ENCODE assay signal across 8 cellular contexts in genomic region chr17:75288359-75288758, GRCh38. TPM values are rescaled to one million over a fixed set of nuclear protein-coding genes. Genes with fewer than 3 reads are reported as not detected.
DNase-seq lines count a peak whose midpoint lies in the region; ATAC-seq and TF ChIP-seq lines count a peak whose summit lies in the region.

No MANE protein-coding gene starts in this region.

- CTCF ChIA-PET in activated naive CD4-positive, alpha-beta T cell treated with anti-CD3 and anti-CD28 coated beads for 36 hours (lab: Charles Lee) = interaction anchor here (0.6 to 2.5 kb wide), 7 partner anchors 10 to 459 kb away, joined by 3 to 29 read pairs (median 5); partner anchors contain the start of gene MIF4GD

- no peaks in the 10 kb centered on the region for H3K9me3 Mint-ChIP-seq in activated naive CD4-positive, alpha-beta T cell treated with anti-CD3 and anti-CD28 coated beads for 36 hours

- WGBS in adrenal gland, 4 donors = 21 to 30% (median 24%) methylated on average over 2 of the region's 2 CpGs
- WGBS in right lobe of liver (ENCODE audit: insufficient coverage, low coverage, low lambda C conversion rate, missing lambda C conversion rate) = 15% methylated on average over 2 of the region's 2 CpGs

- peak overlapping the region in 2 of 4 donors; percentile 49 to 82 for H3K4me3 ChIP-seq in adrenal gland
- H3K4me3 ChIP-seq in right lobe of liver = peak overlapping the region; percentile 74 to 86 (median 84)
- peak overlapping the region; percentile 69 to 73 for H3K4me3 ChIP-seq in tibial artery

- TF ChIP-seq POLR2A in adrenal gland (IDR thresholded peaks at IDR 0.05) (no peak), right lobe of liver (IDR thresholded peaks at IDR 0.05) (no peak)

- no peak for TF ChIP-seq CTCF in adrenal gland (IDR thresholded peaks at IDR 0.05)
- TF ChIP-seq CTCF in right lobe of liver (IDR thresholded peaks at IDR 0.05) = no peak
- TF ChIP-seq CTCF in tibial artery (IDR thresholded peaks at IDR 0.05) = no peak

- H3K4me3 Mint-ChIP-seq in activated naive CD4-positive, alpha-beta T cell treated with anti-CD3 and anti-CD28 coated beads for 36 hours = peak overlapping the region; percentile 99

- H3K27ac ChIP-seq in adrenal gland (peak overlapping the region in 4 of 5 donors; percentile 86 to 99 (median 94)), right lobe of liver (peak overlapping the region in 1 of 3 donors; percentile 86), tibial artery (peak overlapping the region; percentile 86 to 87)

- H3K27me3 Mint-ChIP-seq in activated naive CD4-positive, alpha-beta T cell treated with anti-CD3 and anti-CD28 coated beads for 36 hours (ENCODE audit: low read depth) = no peaks in the 10 kb centered on the region

- peaks cover 9 to 30% of the 10 kb centered on the region in 2 donors for H3K4me1 ChIP-seq in adrenal gland (replicated peaks in 1 of 2)
- no peaks in the 10 kb centered on the region for H3K4me1 ChIP-seq in right lobe of liver
- H3K4me1 ChIP-seq in tibial artery = peaks cover 0 to 10% (median 4%) of the 10 kb centered on the region in 4 donors

- peaks cover 23% of the 10 kb centered on the region for H3K36me3 Mint-ChIP-seq in activated naive CD4-positive, alpha-beta T cell treated with anti-CD3 and anti-CD28 coated beads for 36 hours (ENCODE audit: low read depth)

- ATAC-seq in right lobe of liver (no peak), esophagus mucosa (no peak)

- H3K27me3 ChIP-seq in adrenal gland (no peaks in the 10 kb centered on the region), right lobe of liver (no peaks in the 10 kb centered on the region), tibial artery (no peaks in the 10 kb centered on the region)

- intact Hi-C loops in activated naive CD4-positive, alpha-beta T cell treated with anti-CD3 and anti-CD28 coated beads for 36 hours (cut with micrococcal nuclease) = loop anchor here (2.0 to 5.0 kb wide), 4 partner anchors 78 to 299 kb away; partner anchors contain the start of genes LLGL2, MYO15B and TSEN54
- intact Hi-C loops in adrenal gland (cut with DNase I) = no loop called here
- intact Hi-C loops in right lobe of liver (cut with DNase I) = no loop called here
- intact Hi-C loops in tibial artery (cut with DNase I; ENCODE audit: low total_unique reads) = no loop called here

- peaks cover 25% of the 10 kb centered on the region for H3K4me1 Mint-ChIP-seq in activated naive CD4-positive, alpha-beta T cell treated with anti-CD3 and anti-CD28 coated beads for 36 hours (ENCODE audit: low read depth)

- DNase-seq in activated naive CD4-positive, alpha-beta T cell treated with anti-CD3 and anti-CD28 coated beads for 36 hours = no peak
- no peak for DNase-seq in activated naive CD4-positive, alpha-beta T cell treated with anti-CD3 and anti-CD28 coated beads, Interleukin-2, amount 50 U/mL, for 16 hours
- DNase-seq in adrenal gland (no peak), right lobe of liver (no peak), tibial artery (no peak), retina (no peak), dermis blood vessel endothelial cell (no peak)

- peak overlapping the region; percentile 80 for H3K27ac Mint-ChIP-seq in activated naive CD4-positive, alpha-beta T cell treated with anti-CD3 and anti-CD28 coated beads for 36 hours

- no peaks in the 10 kb centered on the region for H3K9me3 ChIP-seq in adrenal gland (replicated peaks in 1 of 3)
- H3K9me3 ChIP-seq in right lobe of liver = no peaks in the 10 kb centered on the region
- no peaks in the 10 kb centered on the region for H3K9me3 ChIP-seq in tibial artery

- H3K36me3 ChIP-seq in adrenal gland (replicated peaks in 1 of 2) (peaks cover 0 to 12% of the 10 kb centered on the region in 2 donors), right lobe of liver (no peaks in the 10 kb centered on the region), tibial artery (peaks cover 0 to 19% (median 12%) of the 10 kb centered on the region in 3 donors)

RNA-seq across cellular contexts. Expression of gene SLC25A19, which starts 0.9 kb away (rescaled TPM):
- total RNA-seq in activated naive CD4-positive, alpha-beta T cell treated with anti-CD3 and anti-CD28 coated beads for 36 hours = 10 to 100 TPM; 47.5 to 48.4 TPM
- total RNA-seq in adrenal gland (10 to 100 TPM; 15.8 to 63.9 (median 25.3) TPM), right lobe of liver (10 to 100 TPM in 2 of 6 experiments, 1 to 10 TPM in 4; 3.8 to 13.4 (median 7.3) TPM), esophagus mucosa (9.2 TPM), dermis blood vessel endothelial cell (10.3 and 13.1 TPM in 2 replicates)
- polyA plus RNA-seq in adrenal gland = 10 to 100 TPM; 23.6 to 38.4 (median 32.7) TPM

RNA-seq across cellular contexts. Expression of gene MIF4GD, which starts 17.3 kb away (rescaled TPM):
- 10 to 100 TPM; 43.4 to 45.3 TPM for total RNA-seq in activated naive CD4-positive, alpha-beta T cell treated with anti-CD3 and anti-CD28 coated beads for 36 hours
- total RNA-seq in adrenal gland (10 to 100 TPM; 18.1 to 53.0 (median 29.4) TPM), right lobe of liver (10 to 100 TPM in 2 of 6 experiments, 1 to 10 TPM in 4; 7.3 to 21.9 (median 8.2) TPM), esophagus mucosa (18.4 TPM), dermis blood vessel endothelial cell (10.6 and 12.8 TPM in 2 replicates)
- polyA plus RNA-seq in adrenal gland = 10 to 100 TPM; 10.7 to 15.1 (median 14.8) TPM

RNA-seq across cellular contexts. Expression of gene MRPS7, which starts 26.7 kb away (rescaled TPM):
- 10 to 100 TPM; 73.3 to 78.3 TPM for total RNA-seq in activated naive CD4-positive, alpha-beta T cell treated with anti-CD3 and anti-CD28 coated beads for 36 hours
- total RNA-seq in adrenal gland (10 to 100 TPM; 47.7 to 91.4 (median 69.6) TPM), right lobe of liver (10 to 100 TPM; 29.6 to 37.2 (median 33.7) TPM), esophagus mucosa (59.1 TPM), dermis blood vessel endothelial cell (63.2 and 73.5 TPM in 2 replicates)
- 100 to 1,000 TPM in 1 of 3 donors, 10 to 100 TPM in 2; 52.5 to 112 (median 87.7) TPM for polyA plus RNA-seq in adrenal gland

RNA-seq across cellular contexts. Expression of gene GGA3, which starts 27.0 kb away (rescaled TPM):
- total RNA-seq in activated naive CD4-positive, alpha-beta T cell treated with anti-CD3 and anti-CD28 coated beads for 36 hours = 10 to 100 TPM; 65.7 to 66.1 TPM
- total RNA-seq in adrenal gland (10 to 100 TPM in 7 of 8 donors, 1 to 10 TPM in 1; 8.0 to 36.9 (median 24.6) TPM), right lobe of liver (10 to 100 TPM; 12.4 to 18.9 (median 15.8) TPM), esophagus mucosa (20.6 TPM), dermis blood vessel endothelial cell (11.9 and 26.4 TPM in 2 replicates)
- 10 to 100 TPM; 23.2 to 51.5 (median 24.1) TPM for polyA plus RNA-seq in adrenal gland
